In the genomic region with DNA sequence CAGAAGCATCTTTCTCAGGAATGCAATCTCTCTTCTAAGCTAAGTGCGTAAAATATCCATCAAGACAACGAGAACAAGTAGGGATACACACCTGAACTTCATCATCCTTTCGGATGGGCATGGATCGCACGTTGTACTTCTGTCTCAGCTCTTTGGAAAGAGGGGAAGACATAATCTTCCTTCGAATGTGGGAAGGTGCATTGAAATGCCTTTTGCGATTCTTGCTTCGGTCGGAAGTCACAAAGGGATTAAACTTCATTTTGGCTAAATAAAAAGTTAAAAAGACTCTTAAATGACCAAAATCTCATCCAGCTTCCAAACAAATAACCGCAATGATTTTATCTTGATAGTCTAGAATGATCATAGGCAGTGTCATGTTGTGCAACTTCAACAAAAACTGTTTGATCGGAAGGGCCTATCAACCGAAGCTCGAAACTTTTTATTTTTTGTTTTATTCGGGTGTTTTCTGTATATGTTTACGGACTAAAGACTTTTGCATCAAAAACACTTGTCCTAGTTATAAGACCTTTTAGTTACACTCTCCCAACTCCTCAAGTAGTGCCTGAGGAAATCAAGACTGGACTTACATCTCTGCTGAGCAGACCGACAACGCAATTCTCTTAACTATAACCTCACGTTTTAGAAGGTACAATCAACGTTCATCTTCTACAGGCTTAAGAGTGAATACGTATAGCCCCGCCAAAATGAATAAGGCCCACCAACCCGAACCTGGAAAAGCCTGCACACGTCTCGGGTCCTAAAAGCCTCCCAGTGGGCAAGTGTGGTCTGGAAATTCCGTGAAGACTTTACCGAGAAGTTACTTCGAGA, we compare ENCODE assay signal across 8 cellular contexts. TPM values are rescaled to one million over a fixed set of nuclear protein-coding genes. Genes with fewer than 3 reads are reported as not detected.
DNase-seq lines count a peak whose midpoint lies in the region; ATAC-seq, FAIRE-seq and TF ChIP-seq lines count a peak whose summit lies in the region.

No MANE protein-coding gene starts in this region.

- H3K79me2 ChIP-seq in endothelial cell of umbilical vein (ENCODE audit: control insufficient read depth, insufficient read depth, low read length) (peaks cover 46% of the 10 kb centered on the region), osteoblast (ENCODE audit: insufficient read depth, low read length) (peaks cover 43% of the 10 kb centered on the region)

- POLR2A ChIA-PET in endothelial cell of umbilical vein (lab: Charles Lee): interaction anchor here (1.7 kb wide), 1 partner anchor 56 kb away, joined by 17 read pairs; no protein-coding TSS in a partner anchor

- CTCF ChIA-PET in endothelial cell of umbilical vein (lab: Charles Lee): interaction anchor here (1.6 kb wide), 2 partner anchors 22 to 81 kb away, joined by 4 to 5 read pairs; no protein-coding TSS in a partner anchor

- H3K9ac ChIP-seq in NT2/D1 (ENCODE audit: insufficient read length, low read depth): peak overlapping the region; percentile 78
- H3K9ac ChIP-seq in endothelial cell of umbilical vein (replicated peaks; ENCODE audit: extremely low read depth, insufficient read depth, low read length): peak overlapping the region; percentile 98

- BruUV-seq in endothelial cell of umbilical vein (replicated peaks; lab: Mats Ljungman, UMichigan): TSS peak; percentile 66

- H3K27ac ChIP-seq in endothelial cell of umbilical vein (ENCODE audit: insufficient read depth, low read depth, low read length) (peak overlapping the region; percentile 78), osteoblast (ENCODE audit: low read depth, low read length) (peak overlapping the region; percentile 72)

- intact Hi-C loops in endothelial cell of umbilical vein (cut with micrococcal nuclease): loop anchor here (2.0 kb wide), 2 partner anchors 29 to 53 kb away; partner anchors contain the start of gene NDEL1

- no peaks in the 10 kb centered on the region for H4K20me1 ChIP-seq in endothelial cell of umbilical vein (replicated peaks; ENCODE audit: control insufficient read depth, extremely low read depth, insufficient read depth, low read length)
- H4K20me1 ChIP-seq in osteoblast (ENCODE audit: insufficient read depth, low read length): peaks cover 30% of the 10 kb centered on the region

- no peak for TF ChIP-seq CTCF in GM12865 (IDR thresholded peaks at IDR 0.05; ENCODE audit: insufficient read depth, low read depth, low read length, missing control alignments)
- no peak for TF ChIP-seq CTCF in endothelial cell of umbilical vein (IDR thresholded peaks at IDR 0.05; ENCODE audit: extremely low read depth in 1 of 2, insufficient read depth in 1 of 2, low read depth in 1 of 2, low read length in 2 of 2)
- TF ChIP-seq CTCF in osteoblast (IDR thresholded peaks at IDR 0.05; ENCODE audit: extremely low read depth, low read depth, low read length): no peak

- no peaks in the 10 kb centered on the region for H3K9me1 ChIP-seq in endothelial cell of umbilical vein (replicated peaks; ENCODE audit: control insufficient read depth, extremely low read depth, insufficient read depth, low read length)

- H3K9me3 ChIP-seq in NT2/D1 (ENCODE audit: insufficient read depth, low read length): no peaks in the 10 kb centered on the region
- no peaks in the 10 kb centered on the region for H3K9me3 ChIP-seq in endothelial cell of umbilical vein (replicated peaks; ENCODE audit: control insufficient read depth, insufficient read depth, low read length)
- no peaks in the 10 kb centered on the region for H3K9me3 ChIP-seq in osteoblast (ENCODE audit: low read depth, low read length)

- DNase-seq in GM12865 (ENCODE audit: low read depth) (peak; percentile 31), NT2/D1 (ENCODE audit: low read depth, low spot score) (no peak), endothelial cell of umbilical vein (ENCODE audit: low read depth, low spot score) (peak; percentile 51), osteoblast (ENCODE audit: insufficient read length, low spot score, missing footprints) (peak; percentile 85), middle frontal gyrus (ENCODE audit: extremely low spot score, low spot score) (no peak)

- TF ChIP-seq POLR2A in endothelial cell of umbilical vein (IDR thresholded peaks at IDR 0.05; ENCODE audit: low read depth, low read length): peak; percentile 13

- dilution Hi-C loops in endothelial cell of umbilical vein (cut with MboI; ENCODE audit: extremely low pct_ligation_motif_present, low sequenced_read_pairs): no loop called here

- no peak for ATAC-seq in GM21737 (IDR thresholded peaks at IDR 0.05; ENCODE audit: unreplicated experiment)
- no peak for ATAC-seq in GM21390 (IDR thresholded peaks at IDR 0.05; ENCODE audit: unreplicated experiment)
- no peak for ATAC-seq in HG03571 (IDR thresholded peaks at IDR 0.05; ENCODE audit: unreplicated experiment)

- H2AFZ ChIP-seq in endothelial cell of umbilical vein (ENCODE audit: low read depth, low read length) (no peak overlapping the region), osteoblast (ENCODE audit: low read length) (peak overlapping the region; percentile 72)

- H3K27me3 ChIP-seq in NT2/D1 (ENCODE audit: insufficient read depth, insufficient read length) (no peaks in the 10 kb centered on the region), endothelial cell of umbilical vein (ENCODE audit: control insufficient read depth in 2 of 2, insufficient read depth in 2 of 2, low read length in 2 of 2) (no peaks in the 10 kb centered on the region), osteoblast (ENCODE audit: insufficient read depth, low read length) (no peaks in the 10 kb centered on the region)

- H3K4me1 ChIP-seq in NT2/D1 (ENCODE audit: insufficient read depth, insufficient read length) (no peaks in the 10 kb centered on the region), endothelial cell of umbilical vein (ENCODE audit: control insufficient read depth, extremely low read depth, insufficient read depth, low read length) (peaks cover 39% of the 10 kb centered on the region), osteoblast (ENCODE audit: insufficient read depth, low read length) (peaks cover 34% of the 10 kb centered on the region)

- peak overlapping the region; percentile 98 for H3K4me2 ChIP-seq in endothelial cell of umbilical vein (ENCODE audit: insufficient read depth, low read length)
- peak overlapping the region; percentile 87 for H3K4me2 ChIP-seq in osteoblast (ENCODE audit: insufficient read depth, low read length)

- H3K4me3 ChIP-seq in GM12865 (ENCODE audit: low read depth, low read length) (peak overlapping the region; percentile 90), NT2/D1 (ENCODE audit: insufficient read length, low read depth) (peak overlapping the region; percentile 91), endothelial cell of umbilical vein (replicated peaks in 1 of 3; ENCODE audit: insufficient read depth in 1 of 3, low read depth in 1 of 3, low read length in 3 of 3) (peak overlapping the region; percentile 76 to 100 (median 99)), osteoblast (ENCODE audit: insufficient read depth, low read length) (peak overlapping the region; percentile 91)

- FAIRE-seq in endothelial cell of umbilical vein (lab: Jason Lieb, UNC): peak; percentile 56

- peaks cover 51% of the 10 kb centered on the region for H3K36me3 ChIP-seq in NT2/D1 (ENCODE audit: insufficient read depth, insufficient read length, low read length)
- peaks cover 20 to 27% of the 10 kb centered on the region in 2 experiments for H3K36me3 ChIP-seq in endothelial cell of umbilical vein (ENCODE audit: control insufficient read depth in 2 of 2, extremely low read depth in 1 of 2, insufficient read depth in 2 of 2, low read length in 2 of 2)
- peaks cover 45% of the 10 kb centered on the region for H3K36me3 ChIP-seq in osteoblast (ENCODE audit: insufficient read depth, low read length)

RNA-seq across cellular contexts. Expression of gene RPL26, which starts 0.7 kb away (rescaled TPM):
- total RNA-seq in endothelial cell of umbilical vein (1,739 and 1,805 TPM in 2 replicates), osteoblast (1,921 and 2,089 TPM in 2 replicates)
- 1,647 and 2,229 TPM in 2 replicates for polyA plus RNA-seq in endothelial cell of umbilical vein
- polyA plus RNA-seq in endothelial cell of umbilical vein (2011; cell fraction: cytosol; rRNA removed): 4,690 and 4,845 TPM in 2 replicates
- polyA plus RNA-seq in endothelial cell of umbilical vein (2011; cell fraction: nucleus; rRNA removed): 903 and 1,219 TPM in 2 replicates
- 4,011 and 4,836 TPM in 2 replicates for polyA plus RNA-seq in endothelial cell of umbilical vein (2012)
- polyA minus RNA-seq in endothelial cell of umbilical vein: 754 and 865 TPM in 2 replicates
- polyA minus RNA-seq in endothelial cell of umbilical vein (2011; cell fraction: cytosol; rRNA and poly(A)+ RNA removed): 648 TPM
- polyA minus RNA-seq in endothelial cell of umbilical vein (2011; cell fraction: nucleus; rRNA and poly(A)+ RNA removed): 131 and 136 TPM in 2 replicates

RNA-seq across cellular contexts. Expression of gene RNF222, which starts 15.4 kb away (rescaled TPM):
- total RNA-seq in endothelial cell of umbilical vein (not detected in 2 replicates), osteoblast (not detected in 2 replicates)
- polyA plus RNA-seq in endothelial cell of umbilical vein: not detected in 2 replicates
- not detected in 2 replicates for polyA plus RNA-seq in endothelial cell of umbilical vein (2011; cell fraction: cytosol; rRNA removed)
- not detected in 2 replicates for polyA plus RNA-seq in endothelial cell of umbilical vein (2011; cell fraction: nucleus; rRNA removed)
- polyA plus RNA-seq in endothelial cell of umbilical vein (2012): not detected in 2 replicates
- not detected in 2 replicates for polyA minus RNA-seq in endothelial cell of umbilical vein
- polyA minus RNA-seq in endothelial cell of umbilical vein (2011; cell fraction: cytosol; rRNA and poly(A)+ RNA removed): not detected
- not detected in 2 replicates for polyA minus RNA-seq in endothelial cell of umbilical vein (2011; cell fraction: nucleus; rRNA and poly(A)+ RNA removed)

RNA-seq across cellular contexts. Expression of gene ODF4, which starts 42.6 kb away (rescaled TPM):
- not detected in 2 replicates for total RNA-seq in endothelial cell of umbilical vein
- not detected in 2 replicates for polyA plus RNA-seq in endothelial cell of umbilical vein
- not detected in 2 replicates for polyA plus RNA-seq in endothelial cell of umbilical vein (2011; cell fraction: cytosol; rRNA removed)
- not detected in 2 replicates for polyA plus RNA-seq in endothelial cell of umbilical vein (2011; cell fraction: nucleus; rRNA removed)
- polyA plus RNA-seq in endothelial cell of umbilical vein (2012): not detected in 2 replicates
- polyA minus RNA-seq in endothelial cell of umbilical vein: not detected in 2 replicates
- polyA minus RNA-seq in endothelial cell of umbilical vein (2011; cell fraction: cytosol; rRNA and poly(A)+ RNA removed): not detected
- polyA minus RNA-seq in endothelial cell of umbilical vein (2011; cell fraction: nucleus; rRNA and poly(A)+ RNA removed): not detected in 2 replicates
- total RNA-seq in osteoblast: not detected in 2 replicates

RNA-seq across cellular contexts. Expression of gene NDEL1, which starts 53.4 kb away (rescaled TPM):
- 60.0 and 65.7 TPM in 2 replicates for total RNA-seq in endothelial cell of umbilical vein
- polyA plus RNA-seq in endothelial cell of umbilical vein: 87.4 and 93.0 TPM in 2 replicates
- 52.9 and 54.7 TPM in 2 replicates for polyA plus RNA-seq in endothelial cell of umbilical vein (2011; cell fraction: cytosol; rRNA removed)
- polyA plus RNA-seq in endothelial cell of umbilical vein (2011; cell fraction: nucleus; rRNA removed): 106 and 118 TPM in 2 replicates
- 53.3 and 59.4 TPM in 2 replicates for polyA plus RNA-seq in endothelial cell of umbilical vein (2012)
- 59.7 and 66.7 TPM in 2 replicates for polyA minus RNA-seq in endothelial cell of umbilical vein
- 21.3 TPM for polyA minus RNA-seq in endothelial cell of umbilical vein (2011; cell fraction: cytosol; rRNA and poly(A)+ RNA removed)
- polyA minus RNA-seq in endothelial cell of umbilical vein (2011; cell fraction: nucleus; rRNA and poly(A)+ RNA removed): 80.1 and 92.6 TPM in 2 replicates
- 69.8 and 72.8 TPM in 2 replicates for total RNA-seq in osteoblast

Comparison
In these comparisons a context has a peak if more than half of its experiments do, and no peak if none do; other contexts are left out.
1. DNase-seq: peak in GM12865 (single experiment), endothelial cell of umbilical vein (single experiment) and osteoblast (single experiment); none in NT2/D1 (single experiment) and middle frontal gyrus (single experiment).
2. Peak in every context shown above with its lines, with median percentiles within 50 percentile points of each other: H3K4me3 ChIP-seq.